Comparison of ENCODE assay signal across 10 cellular contexts in genomic region chr15:52337198-52337853, GRCh38. TPM values are rescaled to one million over a fixed set of nuclear protein-coding genes. Genes with fewer than 3 reads are reported as not detected.
DNase-seq lines count a peak whose midpoint lies in the region; ATAC-seq and TF ChIP-seq lines count a peak whose summit lies in the region.
"Had no signal": no experiment of that assay in that cellular context is flagged by ENCODE, and none has a peak within 500 bp of the region (broad histone marks: within the 10 kb centered on the region; RNA-seq: fewer than 3 reads in every experiment).

No MANE protein-coding gene starts in this region.

- no peaks in the 10 kb centered on the region; the same call in 1 of the 2 replicates for H3K4me1 ChIP-seq in H9 (ENCODE audit: insufficient read depth, low read length)

- peaks cover 37% of the 10 kb centered on the region in 2 experiments for H3K4me1 Mint-ChIP-seq in H9

- H3K23ac ChIP-seq in H9 (ENCODE audit: insufficient read length, low read depth, low read length), result no peak overlapping the region

- H3K4ac ChIP-seq in H9 (ENCODE audit: low read depth, low read length), result no peak overlapping the region

- no peak overlapping the region for H4K91ac ChIP-seq in H9 (ENCODE audit: insufficient read length, low read depth, low read length)

- no peak overlapping the region for H2BK20ac ChIP-seq in H9 (ENCODE audit: low read depth, low read length, poor library complexity, severe bottlenecking)

- H3K27me3 Mint-ChIP-seq in H9 (ENCODE audit: low read depth), result no peaks in the 10 kb centered on the region

- peak overlapping the region; percentile 71 for H3K27ac ChIP-seq in H9 (ENCODE audit: insufficient read length, low read depth, low read length)

- H3T11ph ChIP-seq in H9 (ENCODE audit: low read length), result no peak overlapping the region

- no peaks in the 10 kb centered on the region for H4K20me1 ChIP-seq in H9 (ENCODE audit: control insufficient read depth, insufficient read depth, insufficient read length)

- H3K18ac ChIP-seq in H9 (ENCODE audit: insufficient read length, low read depth, low read length), result no peak overlapping the region

- H4K8ac ChIP-seq in H9 (replicated peaks; ENCODE audit: insufficient read length, low read depth, low read length), result no peak overlapping the region

- H2AFZ ChIP-seq in H9 (ENCODE audit: low read length), result no peak overlapping the region

- no peak overlapping the region for H3K14ac ChIP-seq in H9 (ENCODE audit: insufficient read depth, low read length)

- TF ChIP-seq CTCF in H9 (conservative IDR thresholded peaks at IDR 0.05) (no peak), fibroblast of villous mesenchyme (IDR thresholded peaks at IDR 0.05; ENCODE audit: insufficient read depth, low read depth, low read length) (no peak)

- H3K27ac Mint-ChIP-seq in H9, result peak overlapping the region in 2 of 3 experiments; percentile 64 to 76; a peak in 4 of 7 replicates

- H3K36me3 Mint-ChIP-seq in H9 (ENCODE audit: insufficient read depth in 1 of 3, low read depth in 3 of 3), result 0 out of 7 replicates have a peak, but pooled peaks cover 0 to 6% (median 2%) of the 10 kb centered on the region in 3 experiments

- H3K4me2 ChIP-seq in H9 (ENCODE audit: insufficient read depth, insufficient read length, low read length), result no peak overlapping the region

- no peaks in the 10 kb centered on the region for H3K23me2 ChIP-seq in H9 (ENCODE audit: insufficient read length, low read depth, low read length, poor library complexity, severe bottlenecking)

- no peaks in the 10 kb centered on the region for H3K27me3 ChIP-seq in H9 (ENCODE audit: insufficient read depth, low read length)

- H2BK15ac ChIP-seq in H9 (ENCODE audit: low read depth, low read length), result no peak overlapping the region

- no peak for DNase-seq in H9
- DNase-seq in SW480 (ENCODE audit: low spot score), result peak; percentile 49
- peak; percentile 42 for DNase-seq in fibroblast of villous mesenchyme (ENCODE audit: low read depth)
- DNase-seq in renal cortical epithelial cell (ENCODE audit: low read depth), result peak; percentile 81
- no peak for DNase-seq in DMS153 (lab: John Stamatoyannopoulos, UW)
- no peak for DNase-seq in SHP77 (lab: John Stamatoyannopoulos, UW)
- DNase-seq: activated naive CD4-positive, alpha-beta T cell treated with Interleukin-2 at 50 U/mL for 16 hours; NCI-H1092; stimulated activated CD4-positive, alpha-beta T cell treated with anti-CD3 and anti-CD28 coated beads, Interleukin-2, amount 100 ng/mL, for 24 hours had no signal

- no peak overlapping the region for H2BK120ac ChIP-seq in H9 (ENCODE audit: low read depth, low read length, poor library complexity, severe bottlenecking)

- no peaks in the 10 kb centered on the region for H3K79me2 ChIP-seq in H9 (ENCODE audit: insufficient read depth, low read length)

- no peaks in the 10 kb centered on the region for H3K9me3 Mint-ChIP-seq in H9

- no peak overlapping the region for H4K5ac ChIP-seq in H9 (ENCODE audit: insufficient read length, low read depth, low read length)

- no peaks in the 10 kb centered on the region for H3K9me3 ChIP-seq in H9 (ENCODE audit: control insufficient read depth, low read depth, low read length)

- H3K9ac ChIP-seq in H9 (ENCODE audit: extremely low read depth, insufficient read length, low read length), result no peak overlapping the region

- no peak for ATAC-seq in HG03025 (IDR thresholded peaks at IDR 0.05; ENCODE audit: low FRiP score, unreplicated experiment)

- H3K79me1 ChIP-seq in H9 (ENCODE audit: insufficient read depth, low read depth, low read length, poor library complexity, severe bottlenecking), result no peaks in the 10 kb centered on the region

- H2BK5ac ChIP-seq in H9 (ENCODE audit: insufficient read length, low read length), result no peak overlapping the region

- H3K56ac ChIP-seq in H9 (ENCODE audit: insufficient read length, low read depth, low read length), result no peak overlapping the region

- H3K4me3 Mint-ChIP-seq in H9, result no peak overlapping the region; a peak in 1 of 5 replicates

- WGBS in H9 (ENCODE audit: extremely low coverage, insufficient read length, low lambda C conversion rate), result no CpG with 5 or more reads among the region's 5 CpGs

- no peak overlapping the region for H2AK5ac ChIP-seq in H9 (ENCODE audit: insufficient read length, low read length)

- no peak overlapping the region for H2BK12ac ChIP-seq in H9 (ENCODE audit: insufficient read length, low read depth, low read length)

- H3K4me3 ChIP-seq in fibroblast of villous mesenchyme (ENCODE audit: low read depth, low read length), result no peak overlapping the region

RNA-seq across cellular contexts. Expression of gene MYO5C, which starts 41.7 kb away (rescaled TPM):
- 22.2 and 22.4 TPM in 2 replicates for total RNA-seq in H9 (2021)
- total RNA-seq in fibroblast of villous mesenchyme, result under 0.01 TPM in 1 of 2 replicates, not detected in the other
- total RNA-seq in renal cortical epithelial cell, result 17.2 and 18.3 TPM in 2 replicates

Comparison
In these comparisons a context has a peak if more than half of its experiments do, and no peak if none do; other contexts are left out.
1. DNase-seq: peak in SW480 (single experiment), fibroblast of villous mesenchyme (single experiment) and renal cortical epithelial cell (single experiment); none in H9 (single experiment), DMS153 (single experiment) and SHP77 (0 of 2).
2. RNA of gene MYO5C, which starts 41.7 kb away (total RNA-seq): 22.2 to 22.4 TPM in H9 and 17.2 to 18.3 TPM in renal cortical epithelial cell; under 0.01 TPM in fibroblast of villous mesenchyme; every median in the first group is over 10 times any median in the second.